8 cellular contexts compared by ENCODE assay signal in genomic region chr3:122101646-122102045, GRCh38. TPM values are rescaled to one million over a fixed set of nuclear protein-coding genes. Genes with fewer than 3 reads are reported as not detected.
A peak's percentile ranks its signal among the peaks of the same experiment; 100 is the strongest.
DNase-seq lines count a peak whose midpoint lies in the region; ATAC-seq and TF ChIP-seq lines count a peak whose summit lies in the region.

No MANE protein-coding gene starts in this region.

- peak overlapping the region; percentile 64 for H3K4me3 Mint-ChIP-seq in activated CD8-positive, alpha-beta memory T cell treated with anti-CD3 and anti-CD28 coated beads, Interleukin-2, amount 10 ng/mL, durations not matched to agents 7 days and 5 days
- peak overlapping the region; percentile 66 for H3K4me3 Mint-ChIP-seq in natural killer cell treated with Interleukin-12 subunit alpha and Interleukin-12 subunit beta and Interleukin-15 and Interleukin-18, amount 100 ng/mL, for 72 hours

- no peaks in the 10 kb centered on the region for H3F3A ChIP-seq in Loucy (ENCODE audit: low read depth)

- no peaks in the 10 kb centered on the region for H3K27me3 Mint-ChIP-seq in activated CD8-positive, alpha-beta memory T cell treated with anti-CD3 and anti-CD28 coated beads, Interleukin-2, amount 10 ng/mL, durations not matched to agents 7 days and 5 days
- H3K27me3 Mint-ChIP-seq in natural killer cell treated with Interleukin-12 subunit alpha and Interleukin-12 subunit beta and Interleukin-15 and Interleukin-18, amount 100 ng/mL, for 72 hours, result no peaks in the 10 kb centered on the region

- no peak overlapping the region for H3K9ac ChIP-seq in Loucy (ENCODE audit: low read depth, low read length, poor library complexity, severe bottlenecking)

- peak; percentile 50 for ATAC-seq in activated CD8-positive, alpha-beta memory T cell treated with anti-CD3 and anti-CD28 coated beads, Interleukin-2, amount 10 ng/mL, durations not matched to agents 7 days and 5 days
- ATAC-seq in GM21825 (IDR thresholded peaks at IDR 0.05; ENCODE audit: unreplicated experiment), result peak; percentile 44
- ATAC-seq in natural killer cell treated with Interleukin-12 subunit alpha and Interleukin-12 subunit beta and Interleukin-15 and Interleukin-18, amount 100 ng/mL, for 72 hours, result peak; percentile 58 to 68

- TF ChIP-seq CTCF in Loucy (conservative IDR thresholded peaks at IDR 0.05; ENCODE audit: low read length) (peak; percentile 83), tibial artery (IDR thresholded peaks at IDR 0.05) (peak in 1 of 2 experiments; percentile 10)

- H3K9me3 Mint-ChIP-seq in activated CD8-positive, alpha-beta memory T cell treated with anti-CD3 and anti-CD28 coated beads, Interleukin-2, amount 10 ng/mL, durations not matched to agents 7 days and 5 days (ENCODE audit: low read depth), result no peaks in the 10 kb centered on the region
- H3K9me3 Mint-ChIP-seq in natural killer cell treated with Interleukin-12 subunit alpha and Interleukin-12 subunit beta and Interleukin-15 and Interleukin-18, amount 100 ng/mL, for 72 hours, result no peaks in the 10 kb centered on the region

- intact Hi-C loops in tibial artery (cut with DNase I; ENCODE audit: low total_unique reads), result no loop called here

- no peaks in the 10 kb centered on the region for H3K9me3 ChIP-seq in Loucy (ENCODE audit: insufficient read depth, low read depth, low read length)
- H3K9me3 ChIP-seq in tibial artery, result no peaks in the 10 kb centered on the region

- no peak overlapping the region for H3K4me2 ChIP-seq in Loucy (ENCODE audit: low read depth, low read length, poor library complexity, severe bottlenecking)

- no peaks in the 10 kb centered on the region for H3K79me2 ChIP-seq in Loucy (ENCODE audit: insufficient read depth, low read length)

- H3K9me2 ChIP-seq in Loucy (replicated peaks; ENCODE audit: low read depth, low read length), result no peaks in the 10 kb centered on the region

- H3K4me1 Mint-ChIP-seq in activated CD8-positive, alpha-beta memory T cell treated with anti-CD3 and anti-CD28 coated beads, Interleukin-2, amount 10 ng/mL, durations not matched to agents 7 days and 5 days, result peaks cover 28% of the 10 kb centered on the region
- H3K4me1 Mint-ChIP-seq in natural killer cell treated with Interleukin-12 subunit alpha and Interleukin-12 subunit beta and Interleukin-15 and Interleukin-18, amount 100 ng/mL, for 72 hours (ENCODE audit: low read depth in 2 of 2), result peaks cover 23 to 36% of the 10 kb centered on the region in 2 donors

- H3K36me3 ChIP-seq in Loucy (ENCODE audit: insufficient read depth, low read length), result no peaks in the 10 kb centered on the region
- H3K36me3 ChIP-seq in tibial artery, result no peaks in the 10 kb centered on the region

- H3K36me3 Mint-ChIP-seq in activated CD8-positive, alpha-beta memory T cell treated with anti-CD3 and anti-CD28 coated beads, Interleukin-2, amount 10 ng/mL, durations not matched to agents 7 days and 5 days, result peaks cover 14% of the 10 kb centered on the region
- H3K36me3 Mint-ChIP-seq in natural killer cell treated with Interleukin-12 subunit alpha and Interleukin-12 subunit beta and Interleukin-15 and Interleukin-18, amount 100 ng/mL, for 72 hours, result no peaks in the 10 kb centered on the region

- H3K27ac Mint-ChIP-seq in activated CD8-positive, alpha-beta memory T cell treated with anti-CD3 and anti-CD28 coated beads, Interleukin-2, amount 10 ng/mL, durations not matched to agents 7 days and 5 days, result no peak overlapping the region
- peak overlapping the region in 1 of 2 donors; percentile 73 for H3K27ac Mint-ChIP-seq in natural killer cell treated with Interleukin-12 subunit alpha and Interleukin-12 subunit beta and Interleukin-15 and Interleukin-18, amount 100 ng/mL, for 72 hours

- H3K27me3 ChIP-seq in Loucy (ENCODE audit: insufficient read depth, low read length, poor library complexity, severe bottlenecking) (no peaks in the 10 kb centered on the region), tibial artery (no peaks in the 10 kb centered on the region)

- no peak overlapping the region for H2AFZ ChIP-seq in Loucy (ENCODE audit: low read length)

- H3K4me1 ChIP-seq in Loucy (ENCODE audit: insufficient read depth, low read length, poor library complexity, severe bottlenecking), result no peaks in the 10 kb centered on the region
- no peaks in the 10 kb centered on the region for H3K4me1 ChIP-seq in tibial artery

- CTCF ChIA-PET in activated CD8-positive, alpha-beta memory T cell treated with anti-CD3 and anti-CD28 coated beads, Interleukin-2, amount 10 ng/mL, durations not matched to agents 7 days and 5 days (lab: Charles Lee), result interaction anchor here (0.6 to 6.4 kb wide), 35 partner anchors 8 to 926 kb away, joined by 3 to 80 read pairs (median 4); partner anchors contain the start of genes FAM162A, HCLS1, PARP14 and POLQ

- no peak overlapping the region for H3K4me3 ChIP-seq in Loucy (ENCODE audit: low read length, poor library complexity, severe bottlenecking)
- no peak overlapping the region for H3K4me3 ChIP-seq in tibial artery

- no peak for DNase-seq in activated CD8-positive, alpha-beta memory T cell treated with anti-CD3 and anti-CD28 coated beads, Interleukin-2, amount 10 ng/mL, durations not matched to agents 7 days and 5 days
- DNase-seq in activated CD8-positive, alpha-beta memory T cell treated with anti-CD3 and anti-CD28 coated beads, Interleukin-2, amount 50 U/mL, for 48 hours, result no peak
- DNase-seq in RPMI7951 (ENCODE audit: low read depth) (peak; percentile 58), dermis blood vessel endothelial cell (peak; percentile 70), tibial artery (no peak)
- no peak for DNase-seq in natural killer cell treated with Interleukin-12 subunit alpha and Interleukin-12 subunit beta and Interleukin-15 and Interleukin-18, amount 100 ng/mL, for 72 hours (ENCODE audit: low spot score)

- H4K20me1 ChIP-seq in Loucy (ENCODE audit: insufficient read depth, low read length, poor library complexity, severe bottlenecking), result no peaks in the 10 kb centered on the region

- H3K27ac ChIP-seq in tibial artery, result no peak overlapping the region

RNA-seq across cellular contexts. Expression of gene CD86, which starts 46.5 kb away (rescaled TPM):
- total RNA-seq in activated CD8-positive, alpha-beta memory T cell treated with anti-CD3 and anti-CD28 coated beads, Interleukin-2, amount 10 ng/mL, durations not matched to agents 7 days and 5 days, result 10 to 100 TPM; 23.4 to 25.3 TPM
- total RNA-seq in RPMI7951 (2014; rRNA removed; shearing (Covaris generic)), result not detected in 2 replicates
- not detected in 2 replicates for total RNA-seq in dermis blood vessel endothelial cell
- 1 to 10 TPM; 3.2 to 4.5 TPM for total RNA-seq in natural killer cell treated with Interleukin-12 subunit alpha and Interleukin-12 subunit beta and Interleukin-15 and Interleukin-18, amount 100 ng/mL, for 72 hours

Comparison
In these comparisons a context has a peak if more than half of its experiments do, and no peak if none do; other contexts are left out.
1. DNase-seq: peak in RPMI7951 (single experiment) and dermis blood vessel endothelial cell (single experiment); none in activated CD8-positive, alpha-beta memory T cell treated with anti-CD3 and anti-CD28 coated beads, Interleukin-2, amount 10 ng/mL, durations not matched to agents 7 days and 5 days (single experiment), activated CD8-positive, alpha-beta memory T cell treated with anti-CD3 and anti-CD28 coated beads, Interleukin-2, amount 50 U/mL, for 48 hours (single experiment), natural killer cell treated with Interleukin-12 subunit alpha and Interleukin-12 subunit beta and Interleukin-15 and Interleukin-18, amount 100 ng/mL, for 72 hours (single experiment) and tibial artery (0 of 2).
2. RNA of gene CD86, which starts 46.5 kb away (total RNA-seq): 23.4 to 25.3 TPM in activated CD8-positive, alpha-beta memory T cell treated with anti-CD3 and anti-CD28 coated beads, Interleukin-2, amount 10 ng/mL, durations not matched to agents 7 days and 5 days; 3.2 to 4.5 TPM in natural killer cell treated with Interleukin-12 subunit alpha and Interleukin-12 subunit beta and Interleukin-15 and Interleukin-18, amount 100 ng/mL, for 72 hours, not detected in RPMI7951 and not detected in dermis blood vessel endothelial cell; every median in the first group is over 4 times any median in the second.
3. Peak in every context shown above with its lines, with median percentiles within 50 percentile points of each other: ATAC-seq.